ENCODE assay signal across 1 cellular context in genomic region chr20:48722002-48722731, GRCh38.
TF ChIP-seq lines count a peak whose summit lies in the region.

No MANE protein-coding gene starts in this region.

TF ChIP-seq in K562, 482 proteins besides CTCF, POLR2A, EP300 and RAD21 (continued from another document):
- TF ChIP-seq, protein P1, sequence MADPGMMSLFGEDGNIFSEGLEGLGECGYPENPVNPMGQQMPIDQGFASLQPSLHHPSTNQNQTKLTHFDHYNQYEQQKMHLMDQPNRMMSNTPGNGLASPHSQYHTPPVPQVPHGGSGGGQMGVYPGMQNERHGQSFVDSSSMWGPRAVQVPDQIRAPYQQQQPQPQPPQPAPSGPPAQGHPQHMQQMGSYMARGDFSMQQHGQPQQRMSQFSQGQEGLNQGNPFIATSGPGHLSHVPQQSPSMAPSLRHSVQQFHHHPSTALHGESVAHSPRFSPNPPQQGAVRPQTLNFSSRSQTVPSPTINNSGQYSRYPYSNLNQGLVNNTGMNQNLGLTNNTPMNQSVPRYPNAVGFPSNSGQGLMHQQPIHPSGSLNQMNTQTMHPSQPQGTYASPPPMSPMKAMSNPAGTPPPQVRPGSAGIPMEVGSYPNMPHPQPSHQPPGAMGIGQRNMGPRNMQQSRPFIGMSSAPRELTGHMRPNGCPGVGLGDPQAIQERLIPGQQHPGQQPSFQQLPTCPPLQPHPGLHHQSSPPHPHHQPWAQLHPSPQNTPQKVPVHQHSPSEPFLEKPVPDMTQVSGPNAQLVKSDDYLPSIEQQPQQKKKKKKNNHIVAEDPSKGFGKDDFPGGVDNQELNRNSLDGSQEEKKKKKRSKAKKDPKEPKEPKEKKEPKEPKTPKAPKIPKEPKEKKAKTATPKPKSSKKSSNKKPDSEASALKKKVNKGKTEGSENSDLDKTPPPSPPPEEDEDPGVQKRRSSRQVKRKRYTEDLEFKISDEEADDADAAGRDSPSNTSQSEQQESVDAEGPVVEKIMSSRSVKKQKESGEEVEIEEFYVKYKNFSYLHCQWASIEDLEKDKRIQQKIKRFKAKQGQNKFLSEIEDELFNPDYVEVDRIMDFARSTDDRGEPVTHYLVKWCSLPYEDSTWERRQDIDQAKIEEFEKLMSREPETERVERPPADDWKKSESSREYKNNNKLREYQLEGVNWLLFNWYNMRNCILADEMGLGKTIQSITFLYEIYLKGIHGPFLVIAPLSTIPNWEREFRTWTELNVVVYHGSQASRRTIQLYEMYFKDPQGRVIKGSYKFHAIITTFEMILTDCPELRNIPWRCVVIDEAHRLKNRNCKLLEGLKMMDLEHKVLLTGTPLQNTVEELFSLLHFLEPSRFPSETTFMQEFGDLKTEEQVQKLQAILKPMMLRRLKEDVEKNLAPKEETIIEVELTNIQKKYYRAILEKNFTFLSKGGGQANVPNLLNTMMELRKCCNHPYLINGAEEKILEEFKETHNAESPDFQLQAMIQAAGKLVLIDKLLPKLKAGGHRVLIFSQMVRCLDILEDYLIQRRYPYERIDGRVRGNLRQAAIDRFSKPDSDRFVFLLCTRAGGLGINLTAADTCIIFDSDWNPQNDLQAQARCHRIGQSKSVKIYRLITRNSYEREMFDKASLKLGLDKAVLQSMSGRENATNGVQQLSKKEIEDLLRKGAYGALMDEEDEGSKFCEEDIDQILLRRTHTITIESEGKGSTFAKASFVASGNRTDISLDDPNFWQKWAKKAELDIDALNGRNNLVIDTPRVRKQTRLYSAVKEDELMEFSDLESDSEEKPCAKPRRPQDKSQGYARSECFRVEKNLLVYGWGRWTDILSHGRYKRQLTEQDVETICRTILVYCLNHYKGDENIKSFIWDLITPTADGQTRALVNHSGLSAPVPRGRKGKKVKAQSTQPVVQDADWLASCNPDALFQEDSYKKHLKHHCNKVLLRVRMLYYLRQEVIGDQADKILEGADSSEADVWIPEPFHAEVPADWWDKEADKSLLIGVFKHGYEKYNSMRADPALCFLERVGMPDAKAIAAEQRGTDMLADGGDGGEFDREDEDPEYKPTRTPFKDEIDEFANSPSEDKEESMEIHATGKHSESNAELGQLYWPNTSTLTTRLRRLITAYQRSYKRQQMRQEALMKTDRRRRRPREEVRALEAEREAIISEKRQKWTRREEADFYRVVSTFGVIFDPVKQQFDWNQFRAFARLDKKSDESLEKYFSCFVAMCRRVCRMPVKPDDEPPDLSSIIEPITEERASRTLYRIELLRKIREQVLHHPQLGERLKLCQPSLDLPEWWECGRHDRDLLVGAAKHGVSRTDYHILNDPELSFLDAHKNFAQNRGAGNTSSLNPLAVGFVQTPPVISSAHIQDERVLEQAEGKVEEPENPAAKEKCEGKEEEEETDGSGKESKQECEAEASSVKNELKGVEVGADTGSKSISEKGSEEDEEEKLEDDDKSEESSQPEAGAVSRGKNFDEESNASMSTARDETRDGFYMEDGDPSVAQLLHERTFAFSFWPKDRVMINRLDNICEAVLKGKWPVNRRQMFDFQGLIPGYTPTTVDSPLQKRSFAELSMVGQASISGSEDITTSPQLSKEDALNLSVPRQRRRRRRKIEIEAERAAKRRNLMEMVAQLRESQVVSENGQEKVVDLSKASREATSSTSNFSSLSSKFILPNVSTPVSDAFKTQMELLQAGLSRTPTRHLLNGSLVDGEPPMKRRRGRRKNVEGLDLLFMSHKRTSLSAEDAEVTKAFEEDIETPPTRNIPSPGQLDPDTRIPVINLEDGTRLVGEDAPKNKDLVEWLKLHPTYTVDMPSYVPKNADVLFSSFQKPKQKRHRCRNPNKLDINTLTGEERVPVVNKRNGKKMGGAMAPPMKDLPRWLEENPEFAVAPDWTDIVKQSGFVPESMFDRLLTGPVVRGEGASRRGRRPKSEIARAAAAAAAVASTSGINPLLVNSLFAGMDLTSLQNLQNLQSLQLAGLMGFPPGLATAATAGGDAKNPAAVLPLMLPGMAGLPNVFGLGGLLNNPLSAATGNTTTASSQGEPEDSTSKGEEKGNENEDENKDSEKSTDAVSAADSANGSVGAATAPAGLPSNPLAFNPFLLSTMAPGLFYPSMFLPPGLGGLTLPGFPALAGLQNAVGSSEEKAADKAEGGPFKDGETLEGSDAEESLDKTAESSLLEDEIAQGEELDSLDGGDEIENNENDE (IDR thresholded peaks at IDR 0.05; ENCODE audit: low read depth, low read length): no peak
TF ChIP-seq in K562: peak in this region for 15.
